In genomic region chr21:39175154-39175553, GRCh38 we compare ENCODE assay signal across 9 cellular contexts. TPM values are rescaled to one million over a fixed set of nuclear protein-coding genes. Genes with fewer than 3 reads are reported as not detected.
A peak's percentile ranks its signal among the peaks of the same experiment; 100 is the strongest.
DNase-seq lines count a peak whose midpoint lies in the region; ATAC-seq, FAIRE-seq and TF ChIP-seq lines count a peak whose summit lies in the region.
"Had no signal": no experiment of that assay in that cellular context is flagged by ENCODE, and none has a peak within 500 bp of the region (broad histone marks: within the 10 kb centered on the region; RNA-seq: fewer than 3 reads in every experiment).

No MANE protein-coding gene starts in this region.

- no peak overlapping the region for H3K4me3 ChIP-seq in right atrium auricular region

- peak; percentile 23 to 65 for TF ChIP-seq CTCF in right atrium auricular region (IDR thresholded peaks at IDR 0.05)

- peak; percentile 47 for FAIRE-seq in frontal cortex (lab: Jason Lieb, UNC)
- no peak for FAIRE-seq in HTR-8/SVneo (lab: Jason Lieb, UNC)

- H3K27me3 ChIP-seq in right atrium auricular region: no peaks in the 10 kb centered on the region

- no peaks in the 10 kb centered on the region for H3K4me1 ChIP-seq in right atrium auricular region

- no peak overlapping the region for H3K27ac ChIP-seq in right atrium auricular region

- in situ Hi-C loops in SK-MEL-5 (cut with HindIII; ENCODE audit: low pct_unique_long_range_greater_than_20kb, low sequenced_read_pairs): no loop called here

- DNase-seq in right atrium auricular region (ENCODE audit: low spot score) (no peak), Right ventricle myocardium inferior (ENCODE audit: missing footprints) (no peak), SK-MEL-5 (ENCODE audit: low read depth, low spot score) (peak; percentile 49), frontal cortex (ENCODE audit: low spot score in 2 of 2) (no peak), HTR-8/SVneo (ENCODE audit: insufficient read length, low spot score) (no peak), midbrain (lab: John Stamatoyannopoulos, UW) (no peak)
- DNase-seq: NCI-H774 had no signal

- intact Hi-C loops in Right ventricle myocardium inferior (cut with DNase I): no loop called here

- H3K36me3 ChIP-seq in right atrium auricular region: peaks cover 9% of the 10 kb centered on the region

- ATAC-seq in Right ventricle myocardium inferior (no peak), HG03520 (IDR thresholded peaks at IDR 0.05; ENCODE audit: unreplicated experiment) (no peak), GM21529 (IDR thresholded peaks at IDR 0.05; ENCODE audit: unreplicated experiment) (no peak)

- H3K9me3 ChIP-seq in right atrium auricular region: no peaks in the 10 kb centered on the region

RNA-seq across cellular contexts. Expression of gene PSMG1, which starts 8.1 kb away (rescaled TPM):
- 10 to 100 TPM; 15.5 to 24.4 TPM for total RNA-seq in right atrium auricular region
- total RNA-seq in Right ventricle myocardium inferior: 18.8 TPM
- 87.8 and 96.7 TPM in 2 replicates for total RNA-seq in SK-MEL-5 (2014; rRNA removed; shearing (Covaris generic))
- 55.8 and 78.3 TPM in 2 replicates for polyA plus RNA-seq in SK-MEL-5 (2015; cell fraction: cytosol; rRNA removed)
- polyA plus RNA-seq in SK-MEL-5 (2015; cell fraction: nucleus; rRNA removed): 27.2 and 48.1 TPM in 2 replicates
- total RNA-seq in frontal cortex: 27.3 TPM
